Comparison of ENCODE assay signal across 24 cellular contexts in the genomic region with DNA sequence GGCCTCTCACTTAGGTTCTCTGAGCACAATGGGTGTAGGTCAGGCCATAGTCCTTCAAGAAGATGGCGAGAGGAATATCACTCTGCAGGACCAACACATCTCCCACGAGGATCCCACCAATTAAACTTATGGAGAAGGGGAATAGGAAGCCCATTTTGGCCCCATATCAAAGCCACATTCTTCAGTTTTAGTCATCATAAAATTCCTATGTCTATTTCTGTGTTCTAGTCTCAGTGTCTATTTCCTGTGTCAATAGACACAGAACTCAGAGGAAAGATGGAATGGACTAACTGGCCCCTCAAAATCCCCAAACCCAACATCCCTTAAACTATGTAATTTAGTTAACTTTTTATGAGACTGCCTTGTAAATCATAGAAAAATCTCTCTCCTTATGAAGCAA.
DNase-seq lines count a peak whose midpoint lies in the region; ATAC-seq, FAIRE-seq and TF ChIP-seq lines count a peak whose summit lies in the region.
"Had no signal": no experiment of that assay in that cellular context is flagged by ENCODE, and none has a peak within 500 bp of the region (broad histone marks: within the 10 kb centered on the region; RNA-seq: fewer than 3 reads in every experiment).

No MANE protein-coding gene starts in this region.

- no peaks in the 10 kb centered on the region for H3K36me3 ChIP-seq in BLaER1 treated with 17β-estradiol and CSF1 and Interleukin-3, amounts not matched to agents 10 nM and 100 nM
- no peaks in the 10 kb centered on the region for H3K36me3 ChIP-seq in pancreas
- H3K36me3 ChIP-seq: prostate gland, SJCRH30 had no signal

- no peaks in the 10 kb centered on the region for H3K36me3 Mint-ChIP-seq in chondrocyte (ENCODE audit: low read depth)
- H3K36me3 Mint-ChIP-seq: activated naive CD8-positive, alpha-beta T cell treated with anti-CD3 and anti-CD28 coated beads for 36 hours had no signal

- no peak overlapping the region for H3K9ac ChIP-seq in BLaER1 treated with 17β-estradiol and CSF1 and Interleukin-3, amounts not matched to agents 10 nM and 100 nM

- no peak for ATAC-seq in pancreas
- ATAC-seq: activated T-helper 17 cell treated with anti-CD3 and anti-CD28 coated beads, Interleukin-2, amount 50 U/mL, for 72 hours; Panc1 had no signal

- TF ChIP-seq CTCF in chondrocyte (IDR thresholded peaks at IDR 0.05) (no peak), pancreas (IDR thresholded peaks at IDR 0.05) (no peak)

- peak overlapping the region; percentile 53 for H3K27ac Mint-ChIP-seq in chondrocyte (ENCODE audit: unreplicated experiment)
- H3K27ac Mint-ChIP-seq: activated CD4-positive, alpha-beta T cell treated with anti-CD3 and anti-CD28 coated beads, Interleukin-2, amount 10 ng/mL, durations not matched to agents 24 days and 14 days; activated naive CD8-positive, alpha-beta T cell treated with anti-CD3 and anti-CD28 coated beads for 36 hours; activated T-helper 17 cell treated with anti-CD3 and anti-CD28 coated beads, Interleukin-2, amount 50 U/mL, for 72 hours; endodermal cell; nephron progenitor cell; T-helper 1 cell treated with Interleukin-12 subunit alpha and Interleukin-12 subunit beta and Interleukin-4 antibody, amounts not matched to agents 30 μg/mL and 1 μg/mL, for 36 hours had no signal

- H3K27me3 Mint-ChIP-seq in chondrocyte (ENCODE audit: low read depth), result no peaks in the 10 kb centered on the region

- H3K4me3 ChIP-seq in BLaER1 treated with 17β-estradiol and CSF1 and Interleukin-3, amounts not matched to agents 10 nM and 100 nM, result no peak overlapping the region
- H3K4me3 ChIP-seq in pancreas, result no peak overlapping the region
- H3K4me3 ChIP-seq: prostate gland, SJCRH30 had no signal

- peak; percentile 70 for DNase-seq in HT1080 (ENCODE audit: low read depth)
- DNase-seq in chondrocyte (ENCODE audit: low spot score), result no peak
- peak; percentile 12 for DNase-seq in myocyte (ENCODE audit: low read depth)
- DNase-seq in hypothalamus (lab: John Stamatoyannopoulos, UW), result no peak
- DNase-seq in DMS 273 (lab: John Stamatoyannopoulos, UW; ENCODE audit: unreplicated experiment), result no peak
- no peak for DNase-seq in pancreas
- DNase-seq in NCI-H510A treated with DMSO at 0.1 percent for 48 hours (lab: John Stamatoyannopoulos, UW), result no peak
- DNase-seq: activated CD4-positive, alpha-beta T cell treated with anti-CD3 and anti-CD28 coated beads, Interleukin-2, amount 10 ng/mL, durations not matched to agents 24 days and 14 days; activated naive CD8-positive, alpha-beta T cell treated with anti-CD3 and anti-CD28 coated beads for 36 hours; endodermal cell; GOT3; head of caudate nucleus; midbrain; NCI-H1092 treated with DMSO at 0.1 percent for 48 hours; NCI-H1930; NCI-H82; nephron progenitor cell; SJCRH30 had no signal

- no peaks in the 10 kb centered on the region for H3K27me3 ChIP-seq in BLaER1 treated with 17β-estradiol and CSF1 and Interleukin-3, amounts not matched to agents 10 nM and 100 nM
- no peaks in the 10 kb centered on the region for H3K27me3 ChIP-seq in pancreas
- H3K27me3 ChIP-seq: SJCRH30 had no signal

- intact Hi-C loops in pancreas (cut with DNase I), result no loop called here

- no peaks in the 10 kb centered on the region for H4K20me1 ChIP-seq in BLaER1 treated with 17β-estradiol and CSF1 and Interleukin-3, amounts not matched to agents 10 nM and 100 nM

- peak overlapping the region in 6 of 11 experiments; percentile 0 to 45 (median 36); a peak in 8 of 22 replicates for H3K27ac ChIP-seq in BLaER1 treated with 17β-estradiol and CSF1 and Interleukin-3, amounts not matched to agents 10 nM and 100 nM
- no peak overlapping the region for H3K27ac ChIP-seq in pancreas
- H3K27ac ChIP-seq: prostate gland, SJCRH30 had no signal

- peaks cover 50% of the 10 kb centered on the region for H3K4me1 Mint-ChIP-seq in chondrocyte (ENCODE audit: low read depth)
- H3K4me1 Mint-ChIP-seq: activated T-helper 17 cell treated with anti-CD3 and anti-CD28 coated beads, Interleukin-2, amount 50 U/mL, for 72 hours; nephron progenitor cell had no signal

- no peak for FAIRE-seq in pancreas (lab: Jason Lieb, UNC)
- FAIRE-seq: colon had no signal

- H3K9me3 Mint-ChIP-seq in chondrocyte (ENCODE audit: low read depth), result no peaks in the 10 kb centered on the region
- H3K9me3 Mint-ChIP-seq: activated CD4-positive, alpha-beta T cell treated with anti-CD3 and anti-CD28 coated beads, Interleukin-2, amount 10 ng/mL, durations not matched to agents 24 days and 14 days; activated naive CD8-positive, alpha-beta T cell treated with anti-CD3 and anti-CD28 coated beads for 36 hours; activated T-helper 17 cell treated with anti-CD3 and anti-CD28 coated beads, Interleukin-2, amount 50 U/mL, for 72 hours; endodermal cell; T-helper 1 cell treated with Interleukin-12 subunit alpha and Interleukin-12 subunit beta and Interleukin-4 antibody, amounts not matched to agents 30 μg/mL and 1 μg/mL, for 36 hours had no signal

- H3K4me2 ChIP-seq in BLaER1 treated with 17β-estradiol and CSF1 and Interleukin-3, amounts not matched to agents 10 nM and 100 nM, result peak overlapping the region in 6 of 11 experiments; percentile 10 to 58 (median 40); a peak in 11 of 22 replicates

- H3K9me3 ChIP-seq in BLaER1 treated with 17β-estradiol and CSF1 and Interleukin-3, amounts not matched to agents 10 nM and 100 nM (replicated peaks in 1 of 11), result peaks cover 0 to 25% (median 6%) of the 10 kb centered on the region in 11 experiments; a peak in 11 of 22 replicates
- H3K9me3 ChIP-seq in pancreas, result no peaks in the 10 kb centered on the region
- H3K9me3 ChIP-seq: prostate gland, SJCRH30 had no signal

- 59 to 66% methylated on average over 2 of the region's 2 CpGs for WGBS in pancreas, 2 donors

- peaks cover 17 to 59% (median 44%) of the 10 kb centered on the region in 10 experiments for H3K4me1 ChIP-seq in BLaER1 treated with 17β-estradiol and CSF1 and Interleukin-3, amounts not matched to agents 10 nM and 100 nM
- H3K4me1 ChIP-seq in pancreas, result no peaks in the 10 kb centered on the region
- H3K4me1 ChIP-seq: prostate gland, SJCRH30 had no signal

- no peak overlapping the region for H3K4me3 Mint-ChIP-seq in chondrocyte (ENCODE audit: unreplicated experiment)
- H3K4me3 Mint-ChIP-seq: activated CD4-positive, alpha-beta T cell treated with anti-CD3 and anti-CD28 coated beads, Interleukin-2, amount 10 ng/mL, durations not matched to agents 24 days and 14 days; activated naive CD8-positive, alpha-beta T cell treated with anti-CD3 and anti-CD28 coated beads for 36 hours; activated T-helper 17 cell treated with anti-CD3 and anti-CD28 coated beads, Interleukin-2, amount 50 U/mL, for 72 hours; endodermal cell; nephron progenitor cell; T-helper 1 cell treated with Interleukin-12 subunit alpha and Interleukin-12 subunit beta and Interleukin-4 antibody, amounts not matched to agents 30 μg/mL and 1 μg/mL, for 36 hours had no signal

Comparison
In these comparisons a context has a peak if more than half of its experiments do, and no peak if none do; other contexts are left out.
1. H3K27ac ChIP-seq: peak in BLaER1 treated with 17β-estradiol and CSF1 and Interleukin-3, amounts not matched to agents 10 nM and 100 nM (6 of 11); none in pancreas (0 of 4).
2. DNase-seq: peak in HT1080 (single experiment) and myocyte (single experiment); none in chondrocyte (single experiment), hypothalamus (0 of 51), DMS 273 (single experiment), pancreas (0 of 6) and NCI-H510A treated with DMSO at 0.1 percent for 48 hours (single experiment).